15 cellular contexts compared by ENCODE assay signal in genomic region chr17:41615454-41615853, GRCh38.
DNase-seq lines count a peak whose midpoint lies in the region; ATAC-seq and TF ChIP-seq lines count a peak whose summit lies in the region.
"Had no signal": no experiment of that assay in that cellular context is flagged by ENCODE, and none has a peak within 500 bp of the region (broad histone marks: within the 10 kb centered on the region; RNA-seq: fewer than 3 reads in every experiment).

No MANE protein-coding gene starts in this region.

- no peak for ATAC-seq in stimulated activated effector memory CD8-positive, alpha-beta T cell treated with anti-CD3 and anti-CD28 coated beads, Interleukin-12 subunit alpha, Interleukin-12 subunit beta, amount 100 ng/mL, for 72 hours
- ATAC-seq: gastrocnemius medialis, mucosa of descending colon had no signal

- no peaks in the 10 kb centered on the region for H3K36me3 Mint-ChIP-seq in stimulated activated effector memory CD8-positive, alpha-beta T cell treated with anti-CD3 and anti-CD28 coated beads, Interleukin-12 subunit alpha, Interleukin-12 subunit beta, amount 100 ng/mL, for 72 hours

- no peaks in the 10 kb centered on the region for H3K9me3 Mint-ChIP-seq in stimulated activated effector memory CD8-positive, alpha-beta T cell treated with anti-CD3 and anti-CD28 coated beads, Interleukin-12 subunit alpha, Interleukin-12 subunit beta, amount 100 ng/mL, for 72 hours

- no peak for TF ChIP-seq CTCF in RWPE1 (conservative IDR thresholded peaks at IDR 0.05; ENCODE audit: low read depth)

- H3K27ac ChIP-seq in RWPE1: peak overlapping the region; percentile 100
- no peak overlapping the region for H3K27ac ChIP-seq in caudate nucleus (ENCODE audit: low read depth, low read length)
- H3K27ac ChIP-seq: gastrocnemius medialis, vagina, VCaP had no signal

- H3K4me3 Mint-ChIP-seq in stimulated activated effector memory CD8-positive, alpha-beta T cell treated with anti-CD3 and anti-CD28 coated beads, Interleukin-12 subunit alpha, Interleukin-12 subunit beta, amount 100 ng/mL, for 72 hours: no peak overlapping the region

- CTCF ChIA-PET in RWPE1 (lab: Yijun Ruan, JAX): interaction anchor here (1.8 kb wide), 1 partner anchor 47 kb away, joined by 6 read pairs; no protein-coding TSS in a partner anchor

- no peaks in the 10 kb centered on the region for H3K4me1 Mint-ChIP-seq in stimulated activated effector memory CD8-positive, alpha-beta T cell treated with anti-CD3 and anti-CD28 coated beads, Interleukin-12 subunit alpha, Interleukin-12 subunit beta, amount 100 ng/mL, for 72 hours

- DNase-seq in activated effector memory CD4-positive, alpha-beta T cell treated with anti-CD3 and anti-CD28 coated beads, Interleukin-2, amount 50 U/mL, for 16 hours: peak; percentile 41
- DNase-seq in activated effector memory CD4-positive, alpha-beta T cell treated with Interleukin-2 at 50 U/mL for 16 hours: no peak
- DNase-seq in RWPE1 (ENCODE audit: low spot score): peak; percentile 77
- peak; percentile 36 for DNase-seq in iPS-NIHi7 (ENCODE audit: extremely low spot score)
- no peak for DNase-seq in caudate nucleus (lab: John Stamatoyannopoulos, UW)
- DNase-seq in stimulated activated effector memory CD8-positive, alpha-beta T cell treated with anti-CD3 and anti-CD28 coated beads, Interleukin-12 subunit alpha, Interleukin-12 subunit beta, amount 100 ng/mL, for 72 hours (ENCODE audit: low spot score in 2 of 2): no peak
- DNase-seq in NCI-H2081 treated with DMSO at 0.1 percent for 48 hours (lab: John Stamatoyannopoulos, UW): no peak
- DNase-seq in NOMO-1 (lab: John Stamatoyannopoulos, UW; ENCODE audit: unreplicated experiment in 2 of 2): no peak
- DNase-seq: activated naive CD4-positive, alpha-beta T cell; gastrocnemius medialis; mucosa of descending colon; NCI-H2171; stimulated activated naive CD4-positive, alpha-beta T cell treated with Interleukin-2 at 50 U/mL for 16 hours had no signal

- POLR2A ChIA-PET in RWPE1 (lab: Yijun Ruan, JAX; ENCODE audit: low non-redundant PET): no interaction called here

- H3K27ac Mint-ChIP-seq in stimulated activated effector memory CD8-positive, alpha-beta T cell treated with anti-CD3 and anti-CD28 coated beads, Interleukin-12 subunit alpha, Interleukin-12 subunit beta, amount 100 ng/mL, for 72 hours: no peak overlapping the region

Comparison
In these comparisons a context has a peak if more than half of its experiments do, and no peak if none do; other contexts are left out.
1. DNase-seq: peak in activated effector memory CD4-positive, alpha-beta T cell treated with anti-CD3 and anti-CD28 coated beads, Interleukin-2, amount 50 U/mL, for 16 hours (single experiment), RWPE1 (single experiment) and iPS-NIHi7 (single experiment); none in activated effector memory CD4-positive, alpha-beta T cell treated with Interleukin-2 at 50 U/mL for 16 hours (single experiment), caudate nucleus (0 of 61), stimulated activated effector memory CD8-positive, alpha-beta T cell treated with anti-CD3 and anti-CD28 coated beads, Interleukin-12 subunit alpha, Interleukin-12 subunit beta, amount 100 ng/mL, for 72 hours (0 of 2), NCI-H2081 treated with DMSO at 0.1 percent for 48 hours (single experiment) and NOMO-1 (0 of 2).